Comparison of ENCODE assay signal across 8 cellular contexts in the genomic region with DNA sequence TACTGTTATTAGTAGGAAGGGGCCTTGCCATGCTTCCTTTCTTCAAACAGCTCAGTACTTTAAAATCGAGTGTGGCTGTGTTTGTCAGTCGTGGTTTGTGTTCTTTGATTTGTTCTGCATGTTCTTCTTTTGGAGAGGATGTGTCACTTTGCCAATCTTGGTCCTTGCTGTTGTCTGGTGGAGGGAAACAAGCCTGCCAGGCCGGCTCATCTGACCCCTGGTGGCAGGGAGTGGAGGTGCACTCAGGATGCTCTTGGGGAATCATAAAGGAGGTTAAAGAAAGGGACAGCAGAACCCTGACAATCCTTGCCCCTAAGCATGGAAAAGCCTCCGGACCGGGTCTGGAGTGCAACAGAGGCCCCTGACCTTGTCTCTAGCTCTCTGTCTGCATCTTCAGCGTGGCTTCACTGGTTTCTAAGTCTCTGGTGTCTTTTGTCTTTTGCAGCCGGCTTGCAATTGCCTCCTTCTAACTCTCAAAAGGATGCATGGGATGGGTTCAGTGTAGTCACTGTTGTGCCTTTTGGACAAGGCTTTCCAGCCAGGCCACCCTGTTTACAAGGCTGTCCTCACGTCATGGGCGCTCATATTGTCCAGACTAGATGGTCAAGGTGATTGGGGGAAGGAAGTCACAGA.
DNase-seq lines count a peak whose midpoint lies in the region; ATAC-seq, FAIRE-seq and TF ChIP-seq lines count a peak whose summit lies in the region.

No MANE protein-coding gene starts in this region.

- H3K27ac ChIP-seq in pancreas (no peak overlapping the region), transverse colon (no peak overlapping the region)

- peaks cover 0 to 7% (median 0%) of the 10 kb centered on the region in 3 donors for H3K4me1 ChIP-seq in pancreas
- H3K4me1 ChIP-seq in transverse colon = peaks cover 0 to 15% (median 12%) of the 10 kb centered on the region in 4 donors

- no peaks in the 10 kb centered on the region for H3K9me3 Mint-ChIP-seq in activated T-helper 1 cell treated with anti-CD3 and anti-CD28 coated beads, Interleukin-12 subunit alpha, Interleukin-12 subunit beta, Interleukin-2, Interleukin-4 antibody, amounts not matched to agents 30 ng/mL and 10 ng/mL and 1 ng/mL, durations not matched to agents 14 hours and 24 hours and 36 hours

- WGBS in pancreas, 2 donors = 47 to 49% methylated on average over 9 of the region's 9 CpGs
- WGBS in transverse colon (ENCODE audit: low coverage in 1 of 2), 2 donors = 35 to 41% methylated on average over 6 to 9 of the region's 9 CpGs

- no peak for TF ChIP-seq POLR2A in transverse colon (IDR thresholded peaks at IDR 0.05)

- no peak overlapping the region for H3K27ac Mint-ChIP-seq in activated T-helper 1 cell treated with anti-CD3 and anti-CD28 coated beads, Interleukin-12 subunit alpha, Interleukin-12 subunit beta, Interleukin-2, Interleukin-4 antibody, amounts not matched to agents 30 ng/mL and 10 ng/mL and 1 ng/mL, durations not matched to agents 14 hours and 24 hours and 36 hours

- FAIRE-seq in pancreas (lab: Jason Lieb, UNC) = no peak

- H3K27me3 ChIP-seq in pancreas (no peaks in the 10 kb centered on the region), transverse colon (no peaks in the 10 kb centered on the region)

- no peaks in the 10 kb centered on the region for H3K36me3 Mint-ChIP-seq in activated T-helper 1 cell treated with anti-CD3 and anti-CD28 coated beads, Interleukin-12 subunit alpha, Interleukin-12 subunit beta, Interleukin-2, Interleukin-4 antibody, amounts not matched to agents 30 ng/mL and 10 ng/mL and 1 ng/mL, durations not matched to agents 14 hours and 24 hours and 36 hours (ENCODE audit: low read depth)

- peak; percentile 74 for TF ChIP-seq CTCF in foreskin fibroblast (IDR thresholded peaks at IDR 0.05; ENCODE audit: low read depth, low read length)
- peak; percentile 77 to 90 (median 80) for TF ChIP-seq CTCF in pancreas (IDR thresholded peaks at IDR 0.05)
- TF ChIP-seq CTCF in transverse colon (IDR thresholded peaks at IDR 0.05) = peak; percentile 84 to 95 (median 88)

- no peaks in the 10 kb centered on the region for H3K4me1 Mint-ChIP-seq in activated T-helper 1 cell treated with anti-CD3 and anti-CD28 coated beads, Interleukin-12 subunit alpha, Interleukin-12 subunit beta, Interleukin-2, Interleukin-4 antibody, amounts not matched to agents 30 ng/mL and 10 ng/mL and 1 ng/mL, durations not matched to agents 14 hours and 24 hours and 36 hours (ENCODE audit: low read depth)

- ATAC-seq in GM19372 (IDR thresholded peaks at IDR 0.05; ENCODE audit: low read depth, unreplicated experiment) (peak; percentile 98), HG03469 (IDR thresholded peaks at IDR 0.05; ENCODE audit: unreplicated experiment) (peak; percentile 89), pancreas (peak; percentile 58 to 95 (median 91))

- H3K4me3 ChIP-seq in foreskin fibroblast (ENCODE audit: low read depth in 1 of 2, low read length in 2 of 2) (no peak overlapping the region), pancreas (no peak overlapping the region), transverse colon (no peak overlapping the region)

- no peaks in the 10 kb centered on the region for H3K27me3 Mint-ChIP-seq in activated T-helper 1 cell treated with anti-CD3 and anti-CD28 coated beads, Interleukin-12 subunit alpha, Interleukin-12 subunit beta, Interleukin-2, Interleukin-4 antibody, amounts not matched to agents 30 ng/mL and 10 ng/mL and 1 ng/mL, durations not matched to agents 14 hours and 24 hours and 36 hours (ENCODE audit: insufficient read depth)

- no peaks in the 10 kb centered on the region for H3K36me3 ChIP-seq in pancreas
- H3K36me3 ChIP-seq in transverse colon = no peaks in the 10 kb centered on the region

- no peaks in the 10 kb centered on the region for H3K9me3 ChIP-seq in pancreas
- no peaks in the 10 kb centered on the region for H3K9me3 ChIP-seq in transverse colon

- no peak overlapping the region for H3K4me3 Mint-ChIP-seq in activated T-helper 1 cell treated with anti-CD3 and anti-CD28 coated beads, Interleukin-12 subunit alpha, Interleukin-12 subunit beta, Interleukin-2, Interleukin-4 antibody, amounts not matched to agents 30 ng/mL and 10 ng/mL and 1 ng/mL, durations not matched to agents 14 hours and 24 hours and 36 hours

- intact Hi-C loops in activated T-helper 1 cell treated with anti-CD3 and anti-CD28 coated beads, Interleukin-12 subunit alpha, Interleukin-12 subunit beta, Interleukin-2, Interleukin-4 antibody, amounts not matched to agents 30 ng/mL and 10 ng/mL and 1 ng/mL, durations not matched to agents 14 hours and 24 hours and 36 hours (cut with micrococcal nuclease) = loop anchor here (1.0 kb wide), 1 partner anchor 112 kb away; no protein-coding TSS in a partner anchor
- intact Hi-C loops in pancreas (cut with DNase I) (loop anchor here in 2 of 3 donors (10.0 kb wide), 1 partner anchor 110 kb away; no protein-coding TSS in a partner anchor), transverse colon (cut with DNase I; ENCODE audit: low total_unique reads) (loop anchor here (10.0 kb wide), 1 partner anchor 110 kb away; no protein-coding TSS in a partner anchor)

- in situ Hi-C loops in transverse colon (cut with MboI; ENCODE audit: low pct_ligation_motif_present in 1 of 4, low pct_unique_long_range_greater_than_20kb in 1 of 4, low sequenced_read_pairs in 3 of 4) = loop anchor here in 3 of 4 donors (5.0 to 10.0 kb wide), 2 partner anchors 108 to 110 kb away; no protein-coding TSS in a partner anchor

- DNase-seq in COLO829 (ENCODE audit: low spot score) (peak; percentile 26), RKO (ENCODE audit: low spot score) (peak; percentile 55), foreskin fibroblast (peak in 1 of 2 donors; percentile 17), pancreas (peak; percentile 33 to 85 (median 68)), transverse colon (peak; percentile 74)
- DNase-seq in activated T-helper 1 cell treated with anti-CD3 and anti-CD28 coated beads, Interleukin-12 subunit alpha, Interleukin-12 subunit beta, Interleukin-2, Interleukin-4 antibody, amounts not matched to agents 30 ng/mL and 10 ng/mL and 1 ng/mL, durations not matched to agents 14 hours and 24 hours and 36 hours (ENCODE audit: low spot score) = peak; percentile 41

- TF ChIP-seq EP300 in transverse colon (IDR thresholded peaks at IDR 0.05; ENCODE audit: low read depth) = no peak
